ENCODE assay signal across 12 cellular contexts in the genomic region with DNA sequence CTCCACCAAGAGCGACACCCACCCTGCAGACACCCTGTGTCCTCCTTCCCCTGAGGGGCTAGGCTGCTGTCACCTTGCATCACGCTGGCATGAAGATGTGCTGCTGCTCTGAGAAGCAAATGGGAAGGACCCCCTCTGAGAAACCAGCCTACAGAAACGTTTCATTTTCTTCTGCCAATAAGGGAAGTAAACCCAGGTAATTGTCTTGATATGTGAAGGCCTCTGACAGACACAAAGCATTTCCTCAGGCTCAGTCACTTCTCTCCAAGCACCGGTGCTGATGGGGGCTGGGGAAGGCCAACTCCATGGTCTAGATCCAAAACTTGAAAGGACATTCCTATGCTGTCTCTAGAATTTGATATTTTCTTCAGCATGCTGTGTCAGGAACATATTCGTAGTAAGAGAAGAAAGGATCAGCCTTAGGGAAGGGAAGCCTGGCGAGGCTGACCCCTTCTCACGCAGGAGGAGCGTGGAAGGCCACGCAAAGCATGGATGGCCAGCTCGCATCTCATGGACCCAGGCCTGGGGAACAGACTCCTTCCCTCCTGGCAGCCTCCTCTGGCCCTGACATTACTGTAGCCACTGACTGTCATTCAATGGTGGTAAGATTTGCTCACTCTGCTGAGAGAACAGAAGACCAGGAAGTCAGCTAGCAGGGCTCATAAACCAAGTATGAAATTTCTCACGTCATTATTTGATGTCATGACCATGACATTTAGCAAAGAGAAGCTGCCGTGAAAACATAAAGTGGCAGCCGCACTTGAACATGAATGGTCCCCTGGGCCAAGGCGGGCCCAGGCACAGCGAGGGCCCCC. TPM values are rescaled to one million over a fixed set of nuclear protein-coding genes. Genes with fewer than 3 reads are reported as not detected.
DNase-seq lines count a peak whose midpoint lies in the region; ATAC-seq, FAIRE-seq and TF ChIP-seq lines count a peak whose summit lies in the region.
"Had no signal": no experiment of that assay in that cellular context is flagged by ENCODE, and none has a peak within 500 bp of the region (broad histone marks: within the 10 kb centered on the region; RNA-seq: fewer than 3 reads in every experiment).

No MANE protein-coding gene starts in this region.

- H3K27ac Mint-ChIP-seq in activated B cell treated with CpG ODN at 0.5 μM for 24 hours = peak overlapping the region; percentile 84
- no peak overlapping the region for H3K27ac Mint-ChIP-seq in nephron progenitor cell

- CTCF ChIA-PET in activated B cell treated with CpG ODN at 0.5 μM for 24 hours (lab: Charles Lee) = interaction anchor here (1.9 to 2.5 kb wide), 2 partner anchors 27 to 43 kb away, joined by 9 to 10 read pairs; no protein-coding TSS in a partner anchor
- CTCF ChIA-PET in HepG2 (lab: Yijun Ruan, JAX; ENCODE audit: low intra/inter-chr PET ratio, low total read pairs) = no interaction called here

- H3K79me2 ChIP-seq in HepG2 (ENCODE audit: insufficient read depth, low read length) = no peaks in the 10 kb centered on the region

- peak overlapping the region; percentile 61 for H3K4me3 Mint-ChIP-seq in activated B cell treated with CpG ODN at 0.5 μM for 24 hours
- no peak overlapping the region for H3K4me3 Mint-ChIP-seq in nephron progenitor cell

- TF ChIP-seq EP300 in HepG2 (IDR thresholded peaks at IDR 0.05; ENCODE audit: low read depth in 2 of 2, low read length in 2 of 2) = no peak
- no peak for TF ChIP-seq EP300 in HepG2 (CRISPR knock-in tag; IDR thresholded peaks at IDR 0.05; ENCODE audit: borderline replicate concordance)

- peak; percentile 88 for ATAC-seq in activated B cell treated with CpG ODN at 0.5 μM for 24 hours (ENCODE audit: low read depth)
- no peak for ATAC-seq in HepG2
- no peak for ATAC-seq in HG02885 (IDR thresholded peaks at IDR 0.05; ENCODE audit: poor library complexity, unreplicated experiment)

- peaks cover 75% of the 10 kb centered on the region for H3K4me1 Mint-ChIP-seq in activated B cell treated with CpG ODN at 0.5 μM for 24 hours
- peaks cover 19% of the 10 kb centered on the region for H3K4me1 Mint-ChIP-seq in nephron progenitor cell

- peaks cover 12% of the 10 kb centered on the region for H3K36me3 Mint-ChIP-seq in activated B cell treated with CpG ODN at 0.5 μM for 24 hours (ENCODE audit: low read depth)
- H3K36me3 Mint-ChIP-seq in nephron progenitor cell (ENCODE audit: low read depth) = no peaks in the 10 kb centered on the region

- H3K4me3 ChIP-seq in HepG2 (replicated peaks in 1 of 3; ENCODE audit: insufficient read depth in 1 of 3, low read depth in 2 of 3, low read length in 3 of 3) = no peak overlapping the region

- no peak for TF ChIP-seq POLR2A in HepG2 (IDR thresholded peaks at IDR 0.05; ENCODE audit: insufficient read depth in 1 of 2, low read depth in 2 of 2, low read length in 2 of 2)

- H3K9ac ChIP-seq in HepG2 (ENCODE audit: insufficient read depth, low read depth, low read length) = no peak overlapping the region

- BruUV-seq in HepG2 (replicated peaks; lab: Mats Ljungman, UMichigan) = no TSS peak

- H3K27ac ChIP-seq in HepG2 (ENCODE audit: extremely low read length, insufficient read depth, low read length) (no peak overlapping the region), substantia nigra (ENCODE audit: low read depth, low read length, poor library complexity, severe bottlenecking) (peak overlapping the region; percentile 80)

- no peak for FAIRE-seq in HepG2 (lab: Jason Lieb, UNC)

- no peaks in the 10 kb centered on the region for H3K36me3 ChIP-seq in HepG2 (replicated peaks in 1 of 2; ENCODE audit: control insufficient read depth in 1 of 2, insufficient read depth in 2 of 2, low read length in 2 of 2)

- H3K27me3 Mint-ChIP-seq in activated B cell treated with CpG ODN at 0.5 μM for 24 hours = no peaks in the 10 kb centered on the region
- peaks cover 19% of the 10 kb centered on the region for H3K27me3 Mint-ChIP-seq in nephron progenitor cell (ENCODE audit: low read depth, poor library complexity)

- in situ Hi-C loops in HepG2 (cut with HindIII; ENCODE audit: extremely low pct_ligation_motif_present, low pct_unique_long_range_greater_than_20kb) = no loop called here

- WGBS in HepG2 (ENCODE audit: low lambda C conversion rate) = 76% methylated on average over 15 of the region's 15 CpGs

- 0 out of 5 replicates have a peak, but pooled peaks cover 0 to 3% of the 10 kb centered on the region in 2 experiments for H3K27me3 ChIP-seq in HepG2 (ENCODE audit: control insufficient read depth in 1 of 2, insufficient read depth in 2 of 2, low read length in 2 of 2)

- TF ChIP-seq CTCF in activated B cell treated with CpG ODN at 0.5 μM for 24 hours (IDR thresholded peaks at IDR 0.05) = no peak
- no peak for TF ChIP-seq CTCF in HepG2 (CRISPR knock-in tag; IDR thresholded peaks at IDR 0.05)
- TF ChIP-seq CTCF in nephron progenitor cell (IDR thresholded peaks at IDR 0.05) = no peak

- no peak overlapping the region for H3K4me2 ChIP-seq in HepG2 (ENCODE audit: low read depth, low read length)

- no peaks in the 10 kb centered on the region for H4K20me1 ChIP-seq in HepG2 (ENCODE audit: insufficient read depth, low read length)

- H3K9me3 ChIP-seq in HepG2 (ENCODE audit: low read length) = no peaks in the 10 kb centered on the region

- peaks cover 44% of the 10 kb centered on the region for H3K4me1 ChIP-seq in HepG2 (ENCODE audit: insufficient read depth, low read length)

- H2AFZ ChIP-seq in HepG2 (ENCODE audit: low read length) = no peak overlapping the region

- TF ChIP-seq RAD21 in HepG2 (CRISPR knock-in tag; IDR thresholded peaks at IDR 0.05) = no peak

- intact Hi-C loops in activated B cell treated with CpG ODN at 0.5 μM for 24 hours (cut with micrococcal nuclease) (loop anchor here (1.0 kb wide), 1 partner anchor 20 kb away; no protein-coding TSS in a partner anchor), HepG2 (cut with micrococcal nuclease; ENCODE audit: unreplicated experiment) (no loop called here)

- POLR2A ChIA-PET in activated B cell treated with CpG ODN at 0.5 μM for 24 hours (lab: Charles Lee) = interaction anchor here (1.1 to 4.1 kb wide), 6 partner anchors 13 to 44 kb away, joined by 3 to 40 read pairs (median 7); a partner anchor contains a TSS
- POLR2A ChIA-PET in HepG2 (lab: Yijun Ruan, JAX) = no interaction called here

- DNase-seq in NOMO-1 treated with DMSO at 0.1 percent for 48 hours (lab: John Stamatoyannopoulos, UW; ENCODE audit: unreplicated experiment) (peak; percentile 22), NOMO-1 treated with dmso at 0.1 percent for 144 hours (lab: John Stamatoyannopoulos, UW; ENCODE audit: unreplicated experiment) (no peak), activated B cell treated with CpG ODN at 0.5 μM for 24 hours (no peak), HepG2 (ENCODE audit: low spot score) (no peak), substantia nigra (lab: John Stamatoyannopoulos, UW) (no peak), nephron progenitor cell (no peak), NCI-H510A (lab: John Stamatoyannopoulos, UW) (no peak)
- DNase-seq: NCI-H2081 treated with DMSO at 0.1 percent for 48 hours; stimulated activated CD4-positive, alpha-beta T cell treated with anti-CD3 and anti-CD28 coated beads, Interleukin-2, amount 100 ng/mL, for 48 hours; SW 1271 had no signal

- H3K9me3 Mint-ChIP-seq in activated B cell treated with CpG ODN at 0.5 μM for 24 hours = no peaks in the 10 kb centered on the region
- no peaks in the 10 kb centered on the region for H3K9me3 Mint-ChIP-seq in nephron progenitor cell

RNA-seq across cellular contexts. Expression of a gene that starts 20.4 kb away (rescaled TPM):
- total RNA-seq in activated B cell treated with CpG ODN at 0.5 μM for 24 hours = 30.5 and 34.4 TPM in 2 replicates
- total RNA-seq in HepG2 (2016; rRNA removed; fragmentation: Illumina TruSeq; extraction: Trizol) = 38.2 and 41.6 TPM in 2 replicates
- total RNA-seq in HepG2 (2016; cell fraction: cytosol; rRNA removed; fragmentation: Illumina TruSeq; extraction: Trizol; ENCODE audit: low read depth) = 8.4 and 9.3 TPM in 2 replicates
- 34.8 and 43.4 TPM in 2 replicates for total RNA-seq in HepG2 (2016; cell fraction: insoluble cytoplasmic fraction; rRNA removed; fragmentation: Illumina TruSeq; extraction: Trizol)
- 13.0 and 13.5 TPM in 2 replicates for total RNA-seq in HepG2 (2016; cell fraction: membrane; rRNA removed; fragmentation: Illumina TruSeq; extraction: Trizol)
- 42.3 and 48.2 TPM in 2 replicates for total RNA-seq in HepG2 (2016; cell fraction: nucleus; rRNA removed; fragmentation: Illumina TruSeq; extraction: Trizol)
- 15.2 and 23.3 TPM in 2 replicates for polyA plus RNA-seq in HepG2 (2011; rRNA removed)
- polyA plus RNA-seq in HepG2 (2011; cell fraction: cytosol; rRNA removed) = 16.5 and 17.1 TPM in 2 replicates
- polyA plus RNA-seq in HepG2 (2011; cell fraction: nucleus; rRNA removed) = 43.9 and 56.8 TPM in 2 replicates
- 4.3 and 9.3 TPM in 2 replicates for polyA plus RNA-seq in HepG2 (2012)
- 3.2 and 3.4 TPM in 2 replicates for polyA plus RNA-seq in HepG2 (2016; cell fraction: cytosol; fragmentation: Illumina TruSeq; extraction: Trizol; ENCODE audit: low read depth)
- polyA plus RNA-seq in HepG2 (2016; cell fraction: insoluble cytoplasmic fraction; fragmentation: Illumina TruSeq; extraction: Trizol; ENCODE audit: low read depth) = 47.8 and 50.2 TPM in 2 replicates
- 9.9 TPM in 2 replicates for polyA plus RNA-seq in HepG2 (2016; cell fraction: membrane; fragmentation: Illumina TruSeq; extraction: Trizol; ENCODE audit: low read depth)
- polyA plus RNA-seq in HepG2 (2016; cell fraction: nucleus; fragmentation: Illumina TruSeq; extraction: Trizol; ENCODE audit: insufficient read depth, low read depth) = 98.7 and 99.6 TPM in 2 replicates
- polyA minus RNA-seq in HepG2 (2011; rRNA and poly(A)+ RNA removed; ENCODE audit: low replicate concordance) = 0.07 and 45.1 TPM in 2 replicates
- polyA minus RNA-seq in HepG2 (2011; cell fraction: cytosol; rRNA and poly(A)+ RNA removed) = 11.7 and 16.0 TPM in 2 replicates
- polyA minus RNA-seq in HepG2 (2011; cell fraction: nucleus; rRNA and poly(A)+ RNA removed) = 13.9 and 19.8 TPM in 2 replicates

RNA-seq across cellular contexts. Expression of a gene that starts 44.4 kb away (rescaled TPM):
- not detected in 2 replicates for total RNA-seq in activated B cell treated with CpG ODN at 0.5 μM for 24 hours
- not detected in 2 replicates for total RNA-seq in HepG2 (2016; rRNA removed; fragmentation: Illumina TruSeq; extraction: Trizol)
- total RNA-seq in HepG2 (2016; cell fraction: cytosol; rRNA removed; fragmentation: Illumina TruSeq; extraction: Trizol; ENCODE audit: low read depth) = not detected in 2 replicates
- not detected in 2 replicates for total RNA-seq in HepG2 (2016; cell fraction: insoluble cytoplasmic fraction; rRNA removed; fragmentation: Illumina TruSeq; extraction: Trizol)
- total RNA-seq in HepG2 (2016; cell fraction: membrane; rRNA removed; fragmentation: Illumina TruSeq; extraction: Trizol) = not detected in 2 replicates
- not detected in 2 replicates for total RNA-seq in HepG2 (2016; cell fraction: nucleus; rRNA removed; fragmentation: Illumina TruSeq; extraction: Trizol)
- polyA plus RNA-seq in HepG2 (2011; rRNA removed) = 0.04 and 0.05 TPM in 2 replicates
- not detected in 2 replicates for polyA plus RNA-seq in HepG2 (2011; cell fraction: cytosol; rRNA removed)
- polyA plus RNA-seq in HepG2 (2011; cell fraction: nucleus; rRNA removed) = 0.06 and 0.14 TPM in 2 replicates
- polyA plus RNA-seq in HepG2 (2012) = not detected in 2 replicates
- polyA plus RNA-seq in HepG2 (2016; cell fraction: cytosol; fragmentation: Illumina TruSeq; extraction: Trizol; ENCODE audit: low read depth) = not detected in 2 replicates
- not detected in 2 replicates for polyA plus RNA-seq in HepG2 (2016; cell fraction: insoluble cytoplasmic fraction; fragmentation: Illumina TruSeq; extraction: Trizol; ENCODE audit: low read depth)
- polyA plus RNA-seq in HepG2 (2016; cell fraction: membrane; fragmentation: Illumina TruSeq; extraction: Trizol; ENCODE audit: low read depth) = not detected in 2 replicates
- polyA plus RNA-seq in HepG2 (2016; cell fraction: nucleus; fragmentation: Illumina TruSeq; extraction: Trizol; ENCODE audit: insufficient read depth, low read depth) = not detected in 2 replicates
- not detected in 2 replicates for polyA minus RNA-seq in HepG2 (2011; rRNA and poly(A)+ RNA removed; ENCODE audit: low replicate concordance)
- polyA minus RNA-seq in HepG2 (2011; cell fraction: cytosol; rRNA and poly(A)+ RNA removed) = not detected in 2 replicates
- 0.75 TPM in 1 of 2 replicates, not detected in the other for polyA minus RNA-seq in HepG2 (2011; cell fraction: nucleus; rRNA and poly(A)+ RNA removed)
- total RNA-seq: epithelial cell of proximal tubule had no signal

RNA-seq across cellular contexts. Expression of a gene that starts 44.9 kb away (rescaled TPM):
- total RNA-seq in activated B cell treated with CpG ODN at 0.5 μM for 24 hours (22.3 and 24.9 TPM in 2 replicates), HepG2 (2016; rRNA removed; fragmentation: Illumina TruSeq; extraction: Trizol) (96.9 and 214 TPM in 2 replicates)
- 20.1 and 22.7 TPM in 2 replicates for total RNA-seq in HepG2 (2016; cell fraction: cytosol; rRNA removed; fragmentation: Illumina TruSeq; extraction: Trizol; ENCODE audit: low read depth)
- 98.2 and 226 TPM in 2 replicates for total RNA-seq in HepG2 (2016; cell fraction: insoluble cytoplasmic fraction; rRNA removed; fragmentation: Illumina TruSeq; extraction: Trizol)
- 41.7 and 44.7 TPM in 2 replicates for total RNA-seq in HepG2 (2016; cell fraction: membrane; rRNA removed; fragmentation: Illumina TruSeq; extraction: Trizol)
- total RNA-seq in HepG2 (2016; cell fraction: nucleus; rRNA removed; fragmentation: Illumina TruSeq; extraction: Trizol) = 175 and 197 TPM in 2 replicates
- 168 and 177 TPM in 2 replicates for polyA plus RNA-seq in HepG2 (2011; rRNA removed)
- polyA plus RNA-seq in HepG2 (2011; cell fraction: cytosol; rRNA removed) = 161 and 178 TPM in 2 replicates
- 60.9 and 87.7 TPM in 2 replicates for polyA plus RNA-seq in HepG2 (2011; cell fraction: nucleus; rRNA removed)
- 152 and 183 TPM in 2 replicates for polyA plus RNA-seq in HepG2 (2012)
- polyA plus RNA-seq in HepG2 (2016; cell fraction: cytosol; fragmentation: Illumina TruSeq; extraction: Trizol; ENCODE audit: low read depth) = 19.3 and 19.6 TPM in 2 replicates
- 91.9 and 93.0 TPM in 2 replicates for polyA plus RNA-seq in HepG2 (2016; cell fraction: insoluble cytoplasmic fraction; fragmentation: Illumina TruSeq; extraction: Trizol; ENCODE audit: low read depth)
- polyA plus RNA-seq in HepG2 (2016; cell fraction: membrane; fragmentation: Illumina TruSeq; extraction: Trizol; ENCODE audit: low read depth) = 31.8 and 32.4 TPM in 2 replicates
- 261 and 268 TPM in 2 replicates for polyA plus RNA-seq in HepG2 (2016; cell fraction: nucleus; fragmentation: Illumina TruSeq; extraction: Trizol; ENCODE audit: insufficient read depth, low read depth)
- polyA minus RNA-seq in HepG2 (2011; rRNA and poly(A)+ RNA removed; ENCODE audit: low replicate concordance) = 27.2 and 96.2 TPM in 2 replicates
- polyA minus RNA-seq in HepG2 (2011; cell fraction: cytosol; rRNA and poly(A)+ RNA removed) = 41.4 and 51.0 TPM in 2 replicates
- polyA minus RNA-seq in HepG2 (2011; cell fraction: nucleus; rRNA and poly(A)+ RNA removed) = 33.6 and 47.4 TPM in 2 replicates
